1 cellular context compared by ENCODE assay signal in genomic region chr15:39645976-39646257, GRCh38.
TF ChIP-seq lines count a peak whose summit lies in the region.

No MANE protein-coding gene starts in this region.

TF ChIP-seq in WTC11, 78 proteins besides CTCF, POLR2A, EP300 and RAD21 (continued from another document):
- TF ChIP-seq, protein P1, sequence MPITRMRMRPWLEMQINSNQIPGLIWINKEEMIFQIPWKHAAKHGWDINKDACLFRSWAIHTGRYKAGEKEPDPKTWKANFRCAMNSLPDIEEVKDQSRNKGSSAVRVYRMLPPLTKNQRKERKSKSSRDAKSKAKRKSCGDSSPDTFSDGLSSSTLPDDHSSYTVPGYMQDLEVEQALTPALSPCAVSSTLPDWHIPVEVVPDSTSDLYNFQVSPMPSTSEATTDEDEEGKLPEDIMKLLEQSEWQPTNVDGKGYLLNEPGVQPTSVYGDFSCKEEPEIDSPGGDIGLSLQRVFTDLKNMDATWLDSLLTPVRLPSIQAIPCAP (CRISPR knock-in tag; IDR thresholded peaks at IDR 0.05) = no peak
- no peak for TF ChIP-seq ZNF232 (CRISPR knock-in tag; IDR thresholded peaks at IDR 0.05)
